ENCODE assay signal across 8 cellular contexts in genomic region chr14:81990312-81990761, GRCh38.
A peak's percentile ranks its signal among the peaks of the same experiment; 100 is the strongest.
DNase-seq lines count a peak whose midpoint lies in the region; TF ChIP-seq lines count a peak whose summit lies in the region.

No MANE protein-coding gene starts in this region.

- WGBS in esophagus squamous epithelium, 2 donors: 17 to 18% methylated on average over 7 of the region's 7 CpGs
- WGBS in neuronal stem cell (ENCODE audit: extremely low coverage in 2 of 2, insufficient read length in 2 of 2, insufficient replicate concordance in 1 of 2), 2 donors: no CpG with 5 or more reads among the region's 7 CpGs

- H2BK15ac ChIP-seq in neuronal stem cell (ENCODE audit: low read length): no peak overlapping the region

- H3K4me1 ChIP-seq in esophagus squamous epithelium (no peaks in the 10 kb centered on the region), neuronal stem cell (ENCODE audit: control insufficient read depth in 2 of 2, insufficient read depth in 1 of 2, low read depth in 1 of 2, low read length in 2 of 2) (no peaks in the 10 kb centered on the region)

- no peak overlapping the region for H3K18ac ChIP-seq in neuronal stem cell (ENCODE audit: low read length)

- H3K27ac ChIP-seq in esophagus squamous epithelium (no peak overlapping the region), neuronal stem cell (replicated peaks; ENCODE audit: low read length) (no peak overlapping the region)

- H4K8ac ChIP-seq in neuronal stem cell (ENCODE audit: low read depth, low read length): no peak overlapping the region

- H3K79me1 ChIP-seq in neuronal stem cell (ENCODE audit: low read depth, low read length): no peaks in the 10 kb centered on the region

- H3K36me3 ChIP-seq in esophagus squamous epithelium (no peaks in the 10 kb centered on the region), neuronal stem cell (replicated peaks in 1 of 2; ENCODE audit: control insufficient read depth in 2 of 2, insufficient read depth in 2 of 2, low read length in 2 of 2) (no peaks in the 10 kb centered on the region)

- H2BK120ac ChIP-seq in neuronal stem cell (ENCODE audit: low read depth, low read length): no peak overlapping the region

- no peak overlapping the region for H2BK5ac ChIP-seq in neuronal stem cell (ENCODE audit: low read length)

- intact Hi-C loops in esophagus squamous epithelium (cut with DNase I): no loop called here

- H2BK12ac ChIP-seq in neuronal stem cell (ENCODE audit: low read length): no peak overlapping the region

- H3K9me3 ChIP-seq in esophagus squamous epithelium (no peaks in the 10 kb centered on the region), neuronal stem cell (replicated peaks in 1 of 2; ENCODE audit: control insufficient read depth in 2 of 2, insufficient read depth in 1 of 2, low read depth in 1 of 2, low read length in 2 of 2) (no peaks in the 10 kb centered on the region)

- DNase-seq in activated CD8-positive, alpha-beta memory T cell treated with anti-CD3 and anti-CD28 coated beads for 24 hours: peak; percentile 57
- DNase-seq in activated CD8-positive, alpha-beta memory T cell treated with anti-CD3 and anti-CD28 coated beads, Interleukin-2, amount 50 U/mL, for 4 hours: no peak
- DNase-seq in HCEC 1CT: peak; percentile 30
- DNase-seq in NCI-H1105 treated with DMSO at 0.1 percent for 48 hours (lab: John Stamatoyannopoulos, UW): peak; percentile 55
- DNase-seq in esophagus squamous epithelium (lab: John Stamatoyannopoulos, UW): no peak
- DNase-seq in neuronal stem cell (ENCODE audit: low spot score): peak; percentile 72
- no peak for DNase-seq in activated effector memory CD4-positive, alpha-beta T cell treated with Interleukin-2 at 50 U/mL for 16 hours

- H3K4me3 ChIP-seq in WI38 (ENCODE audit: low read depth, low read length) (no peak overlapping the region), esophagus squamous epithelium (no peak overlapping the region), neuronal stem cell (ENCODE audit: low read length in 2 of 2) (no peak overlapping the region)

- no peak overlapping the region for H4K91ac ChIP-seq in neuronal stem cell (ENCODE audit: low read depth, low read length, poor library complexity)

- no peak overlapping the region for H2AFZ ChIP-seq in neuronal stem cell (ENCODE audit: low read length)

- no peak overlapping the region for H2AK5ac ChIP-seq in neuronal stem cell (ENCODE audit: low read depth, low read length)

- H3K4ac ChIP-seq in neuronal stem cell (ENCODE audit: low read length): no peak overlapping the region

- no peak overlapping the region for H3K23ac ChIP-seq in neuronal stem cell (ENCODE audit: low read depth, low read length, poor library complexity)

- H3K9ac ChIP-seq in neuronal stem cell (ENCODE audit: low read depth, low read length, poor library complexity): no peak overlapping the region

- TF ChIP-seq CTCF in WI38 (IDR thresholded peaks at IDR 0.05; ENCODE audit: low read depth, low read length): peak; percentile 61
- TF ChIP-seq CTCF in esophagus squamous epithelium (IDR thresholded peaks at IDR 0.05): peak; percentile 47 to 89 (median 76)

- no peak overlapping the region for H3K4me2 ChIP-seq in neuronal stem cell (ENCODE audit: insufficient read depth, low read length, poor library complexity, severe bottlenecking)

- no peak for TF ChIP-seq POLR2A in esophagus squamous epithelium (IDR thresholded peaks at IDR 0.05)

- H3K14ac ChIP-seq in neuronal stem cell (ENCODE audit: low read length): no peak overlapping the region

- H3K27me3 ChIP-seq in esophagus squamous epithelium (no peaks in the 10 kb centered on the region), neuronal stem cell (ENCODE audit: control insufficient read depth in 3 of 3, insufficient read depth in 3 of 3, low read depth in 1 of 3, low read length in 3 of 3) (no peaks in the 10 kb centered on the region)

Comparison
In these comparisons a context has a peak if more than half of its experiments do, and no peak if none do; other contexts are left out.
1. DNase-seq: peak in activated CD8-positive, alpha-beta memory T cell treated with anti-CD3 and anti-CD28 coated beads for 24 hours (single experiment), HCEC 1CT (single experiment), NCI-H1105 treated with DMSO at 0.1 percent for 48 hours (single experiment) and neuronal stem cell (single experiment); none in activated CD8-positive, alpha-beta memory T cell treated with anti-CD3 and anti-CD28 coated beads, Interleukin-2, amount 50 U/mL, for 4 hours (single experiment), esophagus squamous epithelium (single experiment) and activated effector memory CD4-positive, alpha-beta T cell treated with Interleukin-2 at 50 U/mL for 16 hours (single experiment).